Comparison of ENCODE assay signal across 9 cellular contexts in the genomic region with DNA sequence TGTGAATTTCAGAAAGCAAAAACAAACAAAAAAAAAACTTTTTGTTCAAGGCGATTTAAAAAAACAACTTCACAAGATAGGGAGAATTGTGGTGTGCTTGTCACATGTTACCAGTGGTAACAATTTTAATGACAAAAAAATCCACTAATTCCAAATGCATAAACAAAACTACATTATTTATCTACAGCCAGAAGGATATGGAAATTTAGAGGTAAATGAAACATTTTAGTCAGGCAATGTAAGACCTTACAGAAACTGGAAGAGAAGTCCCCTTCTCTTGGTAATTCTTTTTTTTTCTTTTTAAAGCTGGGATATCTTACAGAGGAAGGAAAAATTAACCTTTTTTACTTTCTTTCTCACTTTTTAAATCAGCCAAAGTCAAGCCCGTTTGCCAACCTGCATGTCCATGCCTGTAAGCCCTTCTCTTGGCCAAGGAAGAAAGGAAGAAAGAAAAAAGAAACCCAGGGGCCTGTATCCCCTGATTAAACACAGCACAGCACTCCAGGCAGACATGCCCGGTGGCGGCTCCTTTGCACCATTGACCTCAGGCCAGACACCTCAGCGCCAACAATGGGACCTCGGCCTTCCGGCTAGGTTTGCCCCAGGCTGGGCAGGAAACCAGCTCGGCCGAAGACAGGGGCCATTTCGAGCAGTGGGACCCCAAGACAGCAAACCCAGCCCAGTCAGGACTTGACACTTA. TPM values are rescaled to one million over a fixed set of nuclear protein-coding genes. Genes with fewer than 3 reads are reported as not detected.
DNase-seq lines count a peak whose midpoint lies in the region; ATAC-seq lines count a peak whose summit lies in the region.
"Had no signal": no experiment of that assay in that cellular context is flagged by ENCODE, and none has a peak within 500 bp of the region (broad histone marks: within the 10 kb centered on the region; RNA-seq: fewer than 3 reads in every experiment).

No MANE protein-coding gene starts in this region.

- no peaks in the 10 kb centered on the region for H3K4me1 ChIP-seq in right cardiac atrium (ENCODE audit: control insufficient read depth, insufficient read depth, low read length)

- H3K27me3 ChIP-seq in right cardiac atrium (ENCODE audit: control insufficient read depth, insufficient read depth), result no peaks in the 10 kb centered on the region

- peak in 2 of 3 donors; percentile 33 for DNase-seq in right cardiac atrium
- DNase-seq in Right ventricle myocardium superior, result no peak
- peak; percentile 57 for DNase-seq in activated CD8-positive, alpha-beta memory T cell treated with anti-CD3 and anti-CD28 coated beads for 24 hours
- DNase-seq in mesenteric fat pad (ENCODE audit: low spot score), result peak; percentile 69
- DNase-seq in RPMI8226, result no peak
- DNase-seq in H4 (ENCODE audit: low spot score), result no peak
- no peak for DNase-seq in activated CD4-positive, alpha-beta T cell treated with anti-CD3 and anti-CD28 coated beads, Interleukin-2, amount 50 U/mL, for 1 hour
- no peak for DNase-seq in activated gamma-delta T cell (lab: John Stamatoyannopoulos, UW)
- DNase-seq: NCI-H226 had no signal

- 12% methylated on average over 10 of the region's 10 CpGs for WGBS in right cardiac atrium

- ATAC-seq in right cardiac atrium (no peak), Right ventricle myocardium superior (ENCODE audit: poor library complexity) (no peak)

- intact Hi-C loops in right cardiac atrium (cut with DNase I) (no loop called here), Right ventricle myocardium superior (cut with DNase I) (no loop called here)

- H3K9me3 ChIP-seq in right cardiac atrium (ENCODE audit: control insufficient read depth, low read length), result no peaks in the 10 kb centered on the region

- H3K27ac ChIP-seq in right cardiac atrium (ENCODE audit: low read length), result no peak overlapping the region

- no peak overlapping the region for H3K4me3 ChIP-seq in right cardiac atrium (ENCODE audit: low read length)

RNA-seq across cellular contexts. Expression of a gene that starts 3.0 kb away (rescaled TPM):
- total RNA-seq in right cardiac atrium (not detected), Right ventricle myocardium superior (not detected), mesenteric fat pad (19.7 TPM)
- not detected for polyA plus RNA-seq in right cardiac atrium
- 2.0 and 6.1 TPM in 2 replicates for total RNA-seq in H4 (2014; rRNA removed; shearing (Covaris generic))

RNA-seq across cellular contexts. Expression of a gene that starts 5.7 kb away (rescaled TPM):
- not detected for total RNA-seq in right cardiac atrium
- not detected for polyA plus RNA-seq in right cardiac atrium
- total RNA-seq in Right ventricle myocardium superior, result not detected
- 10.4 TPM for total RNA-seq in mesenteric fat pad
- 0.17 and 0.18 TPM in 2 replicates for total RNA-seq in H4 (2014; rRNA removed; shearing (Covaris generic))

RNA-seq across cellular contexts. Expression of a gene that starts 13.9 kb away (rescaled TPM):
- not detected for total RNA-seq in right cardiac atrium
- polyA plus RNA-seq in right cardiac atrium, result not detected
- not detected for total RNA-seq in Right ventricle myocardium superior
- 6.1 TPM for total RNA-seq in mesenteric fat pad
- total RNA-seq in H4 (2014; rRNA removed; shearing (Covaris generic)), result 0.27 and 0.52 TPM in 2 replicates

RNA-seq across cellular contexts. Expression of a gene that starts 14.6 kb away (rescaled TPM):
- total RNA-seq in right cardiac atrium (not detected), Right ventricle myocardium superior (not detected), mesenteric fat pad (7.5 TPM)
- 0.11 TPM for polyA plus RNA-seq in right cardiac atrium
- 2.0 and 2.2 TPM in 2 replicates for total RNA-seq in H4 (2014; rRNA removed; shearing (Covaris generic))

RNA-seq across cellular contexts. Expression of a gene that starts 18.7 kb away (rescaled TPM):
- total RNA-seq in right cardiac atrium (1 to 10 TPM in 1 of 4 donors, under 1 TPM in 3; 0.28 to 1.3 (median 0.43) TPM), Right ventricle myocardium superior (0.35 TPM), mesenteric fat pad (5.8 TPM)
- 1.0 TPM for polyA plus RNA-seq in right cardiac atrium
- total RNA-seq in H4 (2014; rRNA removed; shearing (Covaris generic)), result 1.1 and 5.5 TPM in 2 replicates

Comparison
In these comparisons a context has a peak if more than half of its experiments do, and no peak if none do; other contexts are left out.
1. DNase-seq: peak in right cardiac atrium (2 of 3), activated CD8-positive, alpha-beta memory T cell treated with anti-CD3 and anti-CD28 coated beads for 24 hours (single experiment) and mesenteric fat pad (single experiment); none in Right ventricle myocardium superior (single experiment), RPMI8226 (single experiment), H4 (single experiment), activated CD4-positive, alpha-beta T cell treated with anti-CD3 and anti-CD28 coated beads, Interleukin-2, amount 50 U/mL, for 1 hour (single experiment) and activated gamma-delta T cell (single experiment).